23 cellular contexts compared by ENCODE assay signal in genomic region chr3:147139341-147139740, GRCh38.
DNase-seq lines count a peak whose midpoint lies in the region; ATAC-seq lines count a peak whose summit lies in the region.
"Had no signal": no experiment of that assay in that cellular context is flagged by ENCODE, and none has a peak within 500 bp of the region (broad histone marks: within the 10 kb centered on the region; RNA-seq: fewer than 3 reads in every experiment).

No MANE protein-coding gene starts in this region.

- no peak overlapping the region for H3K4me3 Mint-ChIP-seq in naive thymus-derived CD4-positive, alpha-beta T cell
- H3K4me3 Mint-ChIP-seq: CD14-positive monocyte; CD4-positive, alpha-beta memory T cell; CD4-positive, CD25-positive, alpha-beta regulatory T cell; CD8-positive, alpha-beta memory T cell had no signal

- H3K9me3 Mint-ChIP-seq in naive thymus-derived CD4-positive, alpha-beta T cell: peaks cover 0 to 15% (median 5%) of the 10 kb centered on the region in 11 donors

- no peak overlapping the region for H3K27ac ChIP-seq in naive thymus-derived CD4-positive, alpha-beta T cell (ENCODE audit: low read depth, low read length)
- H3K27ac ChIP-seq: BLaER1 had no signal

- no peaks in the 10 kb centered on the region for H3K36me3 Mint-ChIP-seq in naive thymus-derived CD4-positive, alpha-beta T cell
- H3K36me3 Mint-ChIP-seq: CD14-positive monocyte; CD4-positive, alpha-beta memory T cell; CD4-positive, CD25-positive, alpha-beta regulatory T cell; CD8-positive, alpha-beta memory T cell had no signal

- H3K4me3 ChIP-seq in adipocyte (ENCODE audit: low read length): no peak overlapping the region
- no peak overlapping the region for H3K4me3 ChIP-seq in naive thymus-derived CD4-positive, alpha-beta T cell (ENCODE audit: low read length)
- H3K4me3 ChIP-seq: BLaER1 had no signal

- no peaks in the 10 kb centered on the region for H3K36me3 ChIP-seq in adipocyte (ENCODE audit: control insufficient read depth, insufficient read depth, low read length, severe bottlenecking)
- H3K36me3 ChIP-seq in naive thymus-derived CD4-positive, alpha-beta T cell (ENCODE audit: control insufficient read depth in 2 of 3, insufficient read depth in 3 of 3, low read length in 3 of 3): no peaks in the 10 kb centered on the region
- H3K36me3 ChIP-seq: BE2C, BLaER1 had no signal

- H3K27me3 ChIP-seq in adipocyte (replicated peaks; ENCODE audit: control insufficient read depth, insufficient read depth, low read length): no peaks in the 10 kb centered on the region
- H3K27me3 ChIP-seq in naive thymus-derived CD4-positive, alpha-beta T cell (ENCODE audit: control insufficient read depth in 2 of 2, insufficient read depth in 2 of 2, low read length in 2 of 2): no peaks in the 10 kb centered on the region
- H3K27me3 ChIP-seq: BE2C, BLaER1 had no signal

- no peak overlapping the region for H3K9ac ChIP-seq in adipocyte (ENCODE audit: low read length)
- H3K9ac ChIP-seq: BLaER1 had no signal

- no peak overlapping the region for H3K27ac Mint-ChIP-seq in naive thymus-derived CD4-positive, alpha-beta T cell
- H3K27ac Mint-ChIP-seq: CD14-positive monocyte; CD4-positive, alpha-beta memory T cell; CD4-positive, CD25-positive, alpha-beta regulatory T cell; CD8-positive, alpha-beta memory T cell had no signal

- no peaks in the 10 kb centered on the region for H3K4me1 ChIP-seq in adipocyte (ENCODE audit: control insufficient read depth, insufficient read depth, low read length)
- no peaks in the 10 kb centered on the region for H3K4me1 ChIP-seq in naive thymus-derived CD4-positive, alpha-beta T cell (ENCODE audit: control insufficient read depth in 2 of 2, insufficient read depth in 2 of 2, low read length in 2 of 2)
- H3K4me1 ChIP-seq: BE2C, BLaER1 had no signal

- POLR2A ChIA-PET in naive thymus-derived CD4-positive, alpha-beta T cell (lab: Charles Lee): no interaction called here

- intact Hi-C loops in naive thymus-derived CD4-positive, alpha-beta T cell (cut with micrococcal nuclease): no loop called here

- no peaks in the 10 kb centered on the region for H3K4me1 Mint-ChIP-seq in naive thymus-derived CD4-positive, alpha-beta T cell
- H3K4me1 Mint-ChIP-seq: CD14-positive monocyte; CD4-positive, alpha-beta memory T cell; CD4-positive, CD25-positive, alpha-beta regulatory T cell; CD8-positive, alpha-beta memory T cell had no signal

- CTCF ChIA-PET in naive thymus-derived CD4-positive, alpha-beta T cell (lab: Charles Lee): no interaction called here

- no peak for ATAC-seq in naive thymus-derived CD4-positive, alpha-beta T cell

- DNase-seq in adipocyte (ENCODE audit: low read depth): peak; percentile 69
- peak; percentile 51 for DNase-seq in dedifferentiated amniotic fluid mesenchymal stem cell (ENCODE audit: extremely low spot score)
- peak; percentile 49 for DNase-seq in fibroblast of peridontal ligament (ENCODE audit: extremely low read depth)
- DNase-seq in naive thymus-derived CD4-positive, alpha-beta T cell: no peak
- no peak for DNase-seq in GF-D8 (lab: John Stamatoyannopoulos, UW)
- DNase-seq in medulla oblongata (ENCODE audit: extremely low spot score): no peak
- DNase-seq: 8988T; ACHN; BE2C; C1 segment of cervical spinal cord; CD4-positive, alpha-beta memory T cell; CD4-positive, CD25-positive, alpha-beta regulatory T cell; CD8-positive, alpha-beta memory T cell; COR-L47; DMS 273 treated with DMSO at 0.1 percent for 48 hours; DMS153; DMS53; DMS79; DND-41; EL; GDM1 had no signal

- H3K27me3 Mint-ChIP-seq in naive thymus-derived CD4-positive, alpha-beta T cell: no peaks in the 10 kb centered on the region
- H3K27me3 Mint-ChIP-seq: CD4-positive, alpha-beta memory T cell; CD4-positive, CD25-positive, alpha-beta regulatory T cell; CD8-positive, alpha-beta memory T cell had no signal

- H3K9me3 ChIP-seq in adipocyte (ENCODE audit: control insufficient read depth, low read length): no peaks in the 10 kb centered on the region
- no peaks in the 10 kb centered on the region for H3K9me3 ChIP-seq in naive thymus-derived CD4-positive, alpha-beta T cell (ENCODE audit: control insufficient read depth in 2 of 3, low read length in 3 of 3)
- H3K9me3 ChIP-seq: BE2C had no signal

Comparison
In these comparisons a context has a peak if more than half of its experiments do, and no peak if none do; other contexts are left out.
1. DNase-seq: peak in adipocyte (single experiment), dedifferentiated amniotic fluid mesenchymal stem cell (single experiment) and fibroblast of peridontal ligament (single experiment); none in naive thymus-derived CD4-positive, alpha-beta T cell (0 of 9), GF-D8 (single experiment) and medulla oblongata (single experiment).